1 cellular context compared by ENCODE assay signal in the genomic region with DNA sequence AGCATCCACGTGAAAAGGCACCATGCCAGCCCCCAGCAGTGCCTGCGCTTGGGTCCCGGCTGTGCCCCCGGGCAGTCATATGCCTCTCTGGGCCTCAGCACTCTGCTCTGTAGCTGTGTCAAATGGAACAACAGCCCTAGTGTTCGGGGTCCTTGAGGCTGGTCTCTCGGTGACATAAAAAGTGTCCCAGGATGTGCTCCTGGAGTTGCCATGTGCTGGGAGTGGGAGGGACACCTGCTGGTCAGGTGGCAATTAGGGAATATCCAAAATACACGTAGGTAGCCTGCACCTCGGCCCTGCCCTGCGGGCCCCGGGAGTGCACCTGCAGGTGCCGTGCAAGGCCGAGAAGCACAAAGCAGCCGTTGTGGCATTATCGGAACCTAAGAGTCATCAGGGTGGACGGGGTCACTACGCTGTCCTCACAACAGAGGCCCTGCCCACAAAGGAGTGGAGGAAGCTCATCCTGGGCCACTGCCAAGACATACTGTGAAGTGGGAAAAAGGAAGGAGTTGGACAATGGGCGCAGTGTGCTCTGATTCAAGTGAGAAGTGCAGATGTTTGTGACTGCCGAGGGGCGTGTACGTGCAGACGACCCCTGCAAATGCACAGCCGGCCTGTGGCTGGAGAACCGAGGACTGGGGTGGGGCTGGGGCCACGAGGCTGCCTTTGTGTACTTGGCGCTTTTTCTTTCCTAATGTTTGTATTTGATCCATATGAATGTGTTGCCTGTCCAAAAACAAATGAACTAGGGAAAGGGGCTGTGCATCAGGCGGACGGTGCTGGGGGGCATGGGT.
TF ChIP-seq lines count a peak whose summit lies in the region.

No MANE protein-coding gene starts in this region.

TF ChIP-seq in HepG2, 621 proteins besides CTCF, POLR2A, EP300 and RAD21 (continued from another document):
- TF ChIP-seq SPEN (CRISPR knock-in tag; IDR thresholded peaks at IDR 0.05; ENCODE audit: low read depth) (no peak; the same call in 1 of the 2 replicates), FOXK1 (CRISPR knock-in tag; IDR thresholded peaks at IDR 0.05; ENCODE audit: borderline replicate concordance, low read depth) (peak; percentile 67; the same call in 1 of the 2 replicates), ZNF709 (CRISPR knock-in tag; IDR thresholded peaks at IDR 0.05) (peak; percentile 79; the same call in 1 of the 2 replicates), ZNF431 (CRISPR knock-in tag; IDR thresholded peaks at IDR 0.05; ENCODE audit: borderline replicate concordance, low read depth) (peak; percentile 75), HNF4G (IDR thresholded peaks at IDR 0.05; ENCODE audit: borderline replicate concordance, low read depth, low read length) (no peak; the same call in 1 of the 2 replicates), HNF4G (CRISPR knock-in tag; IDR thresholded peaks at IDR 0.05; ENCODE audit: borderline replicate concordance, low read depth) (peak; percentile 78; the same call in 1 of the 2 replicates), ZFP36L2 (CRISPR knock-in tag; IDR thresholded peaks at IDR 0.05) (0 out of 2 replicates have a peak, but pooled peaks have one; percentile 38), ZNF567 (CRISPR knock-in tag; IDR thresholded peaks at IDR 0.05; ENCODE audit: borderline replicate concordance) (peak; percentile 97), FOXO1 (CRISPR knock-in tag; IDR thresholded peaks at IDR 0.05) (peak; percentile 72; the same call in 1 of the 2 replicates), ARNTL (CRISPR knock-in tag; IDR thresholded peaks at IDR 0.05) (peak; percentile 93), POGZ (CRISPR knock-in tag; IDR thresholded peaks at IDR 0.05) (no peak; the same call in 1 of the 2 replicates), ZNF10 (CRISPR knock-in tag; IDR thresholded peaks at IDR 0.05; ENCODE audit: borderline replicate concordance, low read depth) (no peak), TBX3 (IDR thresholded peaks at IDR 0.05; ENCODE audit: borderline replicate concordance) (peak; percentile 78), ZNF777 (CRISPR knock-in tag; IDR thresholded peaks at IDR 0.05) (peak; percentile 62; the same call in 1 of the 2 replicates)
- TF ChIP-seq, protein P1, sequence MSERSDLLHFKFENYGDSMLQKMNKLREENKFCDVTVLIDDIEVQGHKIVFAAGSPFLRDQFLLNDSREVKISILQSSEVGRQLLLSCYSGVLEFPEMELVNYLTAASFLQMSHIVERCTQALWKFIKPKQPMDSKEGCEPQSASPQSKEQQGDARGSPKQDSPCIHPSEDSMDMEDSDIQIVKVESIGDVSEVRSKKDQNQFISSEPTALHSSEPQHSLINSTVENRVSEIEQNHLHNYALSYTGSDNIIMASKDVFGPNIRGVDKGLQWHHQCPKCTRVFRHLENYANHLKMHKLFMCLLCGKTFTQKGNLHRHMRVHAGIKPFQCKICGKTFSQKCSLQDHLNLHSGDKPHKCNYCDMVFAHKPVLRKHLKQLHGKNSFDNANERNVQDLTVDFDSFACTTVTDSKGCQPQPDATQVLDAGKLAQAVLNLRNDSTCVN (CRISPR knock-in tag; IDR thresholded peaks at IDR 0.05; ENCODE audit: borderline replicate concordance) = no peak; the same call in 1 of the 2 replicates
- TF ChIP-seq, protein P2, sequence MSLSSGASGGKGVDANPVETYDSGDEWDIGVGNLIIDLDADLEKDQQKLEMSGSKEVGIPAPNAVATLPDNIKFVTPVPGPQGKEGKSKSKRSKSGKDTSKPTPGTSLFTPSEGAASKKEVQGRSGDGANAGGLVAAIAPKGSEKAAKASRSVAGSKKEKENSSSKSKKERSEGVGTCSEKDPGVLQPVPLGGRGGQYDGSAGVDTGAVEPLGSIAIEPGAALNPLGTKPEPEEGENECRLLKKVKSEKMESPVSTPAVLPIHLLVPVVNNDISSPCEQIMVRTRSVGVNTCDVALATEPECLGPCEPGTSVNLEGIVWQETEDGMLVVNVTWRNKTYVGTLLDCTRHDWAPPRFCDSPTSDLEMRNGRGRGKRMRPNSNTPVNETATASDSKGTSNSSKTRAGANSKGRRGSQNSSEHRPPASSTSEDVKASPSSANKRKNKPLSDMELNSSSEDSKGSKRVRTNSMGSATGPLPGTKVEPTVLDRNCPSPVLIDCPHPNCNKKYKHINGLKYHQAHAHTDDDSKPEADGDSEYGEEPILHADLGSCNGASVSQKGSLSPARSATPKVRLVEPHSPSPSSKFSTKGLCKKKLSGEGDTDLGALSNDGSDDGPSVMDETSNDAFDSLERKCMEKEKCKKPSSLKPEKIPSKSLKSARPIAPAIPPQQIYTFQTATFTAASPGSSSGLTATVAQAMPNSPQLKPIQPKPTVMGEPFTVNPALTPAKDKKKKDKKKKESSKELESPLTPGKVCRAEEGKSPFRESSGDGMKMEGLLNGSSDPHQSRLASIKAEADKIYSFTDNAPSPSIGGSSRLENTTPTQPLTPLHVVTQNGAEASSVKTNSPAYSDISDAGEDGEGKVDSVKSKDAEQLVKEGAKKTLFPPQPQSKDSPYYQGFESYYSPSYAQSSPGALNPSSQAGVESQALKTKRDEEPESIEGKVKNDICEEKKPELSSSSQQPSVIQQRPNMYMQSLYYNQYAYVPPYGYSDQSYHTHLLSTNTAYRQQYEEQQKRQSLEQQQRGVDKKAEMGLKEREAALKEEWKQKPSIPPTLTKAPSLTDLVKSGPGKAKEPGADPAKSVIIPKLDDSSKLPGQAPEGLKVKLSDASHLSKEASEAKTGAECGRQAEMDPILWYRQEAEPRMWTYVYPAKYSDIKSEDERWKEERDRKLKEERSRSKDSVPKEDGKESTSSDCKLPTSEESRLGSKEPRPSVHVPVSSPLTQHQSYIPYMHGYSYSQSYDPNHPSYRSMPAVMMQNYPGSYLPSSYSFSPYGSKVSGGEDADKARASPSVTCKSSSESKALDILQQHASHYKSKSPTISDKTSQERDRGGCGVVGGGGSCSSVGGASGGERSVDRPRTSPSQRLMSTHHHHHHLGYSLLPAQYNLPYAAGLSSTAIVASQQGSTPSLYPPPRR (CRISPR knock-in tag; IDR thresholded peaks at IDR 0.05; ENCODE audit: borderline replicate concordance) = peak; percentile 95
- TF ChIP-seq, protein P3, sequence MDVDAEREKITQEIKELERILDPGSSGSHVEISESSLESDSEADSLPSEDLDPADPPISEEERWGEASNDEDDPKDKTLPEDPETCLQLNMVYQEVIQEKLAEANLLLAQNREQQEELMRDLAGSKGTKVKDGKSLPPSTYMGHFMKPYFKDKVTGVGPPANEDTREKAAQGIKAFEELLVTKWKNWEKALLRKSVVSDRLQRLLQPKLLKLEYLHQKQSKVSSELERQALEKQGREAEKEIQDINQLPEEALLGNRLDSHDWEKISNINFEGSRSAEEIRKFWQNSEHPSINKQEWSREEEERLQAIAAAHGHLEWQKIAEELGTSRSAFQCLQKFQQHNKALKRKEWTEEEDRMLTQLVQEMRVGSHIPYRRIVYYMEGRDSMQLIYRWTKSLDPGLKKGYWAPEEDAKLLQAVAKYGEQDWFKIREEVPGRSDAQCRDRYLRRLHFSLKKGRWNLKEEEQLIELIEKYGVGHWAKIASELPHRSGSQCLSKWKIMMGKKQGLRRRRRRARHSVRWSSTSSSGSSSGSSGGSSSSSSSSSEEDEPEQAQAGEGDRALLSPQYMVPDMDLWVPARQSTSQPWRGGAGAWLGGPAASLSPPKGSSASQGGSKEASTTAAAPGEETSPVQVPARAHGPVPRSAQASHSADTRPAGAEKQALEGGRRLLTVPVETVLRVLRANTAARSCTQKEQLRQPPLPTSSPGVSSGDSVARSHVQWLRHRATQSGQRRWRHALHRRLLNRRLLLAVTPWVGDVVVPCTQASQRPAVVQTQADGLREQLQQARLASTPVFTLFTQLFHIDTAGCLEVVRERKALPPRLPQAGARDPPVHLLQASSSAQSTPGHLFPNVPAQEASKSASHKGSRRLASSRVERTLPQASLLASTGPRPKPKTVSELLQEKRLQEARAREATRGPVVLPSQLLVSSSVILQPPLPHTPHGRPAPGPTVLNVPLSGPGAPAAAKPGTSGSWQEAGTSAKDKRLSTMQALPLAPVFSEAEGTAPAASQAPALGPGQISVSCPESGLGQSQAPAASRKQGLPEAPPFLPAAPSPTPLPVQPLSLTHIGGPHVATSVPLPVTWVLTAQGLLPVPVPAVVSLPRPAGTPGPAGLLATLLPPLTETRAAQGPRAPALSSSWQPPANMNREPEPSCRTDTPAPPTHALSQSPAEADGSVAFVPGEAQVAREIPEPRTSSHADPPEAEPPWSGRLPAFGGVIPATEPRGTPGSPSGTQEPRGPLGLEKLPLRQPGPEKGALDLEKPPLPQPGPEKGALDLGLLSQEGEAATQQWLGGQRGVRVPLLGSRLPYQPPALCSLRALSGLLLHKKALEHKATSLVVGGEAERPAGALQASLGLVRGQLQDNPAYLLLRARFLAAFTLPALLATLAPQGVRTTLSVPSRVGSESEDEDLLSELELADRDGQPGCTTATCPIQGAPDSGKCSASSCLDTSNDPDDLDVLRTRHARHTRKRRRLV (CRISPR knock-in tag; IDR thresholded peaks at IDR 0.05) = 0 out of 2 replicates have a peak, but pooled peaks have one; percentile 49
